Comparison of ENCODE assay signal across 10 cellular contexts in the genomic region with DNA sequence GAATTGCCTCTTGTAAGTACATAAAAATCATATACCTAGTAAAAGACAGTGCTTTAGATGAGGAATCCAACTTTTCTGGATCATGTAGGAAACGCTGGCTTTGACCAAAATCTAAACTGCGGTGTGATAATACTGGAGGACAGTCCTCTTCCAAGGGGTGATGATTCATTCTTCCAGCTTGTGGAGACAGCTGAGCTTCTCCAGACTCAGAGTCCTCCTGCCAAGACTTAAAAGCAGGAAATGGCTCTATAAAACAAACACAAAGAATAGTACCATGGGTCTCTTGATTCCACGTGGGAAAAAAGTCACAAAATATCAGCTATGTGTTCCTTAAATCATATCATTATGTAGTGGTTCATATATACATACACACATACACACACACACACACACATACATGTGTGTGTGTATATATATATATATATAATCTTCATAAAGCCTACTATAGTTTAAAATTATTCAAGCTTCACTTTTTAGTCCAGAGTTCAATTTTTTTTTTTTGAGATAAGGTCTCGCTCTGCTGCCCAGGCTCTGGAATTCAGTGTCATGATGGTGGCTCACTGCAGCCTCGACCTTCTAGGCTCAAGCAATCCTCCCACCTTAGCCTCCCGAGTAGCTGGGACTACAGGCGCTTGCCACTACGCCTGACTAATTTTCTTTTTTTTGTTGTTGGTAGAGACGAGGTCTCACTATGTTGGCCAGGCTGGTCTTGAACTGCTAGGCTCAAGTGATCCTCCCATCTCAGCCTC.
DNase-seq lines count a peak whose midpoint lies in the region; ATAC-seq, FAIRE-seq and TF ChIP-seq lines count a peak whose summit lies in the region.
"Had no signal": no experiment of that assay in that cellular context is flagged by ENCODE, and none has a peak within 500 bp of the region (broad histone marks: within the 10 kb centered on the region; RNA-seq: fewer than 3 reads in every experiment).

No MANE protein-coding gene starts in this region.

- no peak overlapping the region for H3K23ac ChIP-seq in IMR-90 (ENCODE audit: low read depth, low read length)

- in situ Hi-C loops in IMR-90 (cut with MboI; ENCODE audit: low sequenced_read_pairs) (no loop called here), mammary epithelial cell (cut with MboI; ENCODE audit: low sequenced_read_pairs in 2 of 2) (no loop called here)

- H2AK9ac ChIP-seq in IMR-90 (replicated peaks; ENCODE audit: low read depth, low read length, poor library complexity): no peak overlapping the region

- BruUV-seq in IMR-90 (replicated peaks; lab: Mats Ljungman, UMichigan) (no TSS peak), mammary epithelial cell (replicated peaks; lab: Mats Ljungman, UMichigan) (no TSS peak)

- no peak overlapping the region for H2BK15ac ChIP-seq in IMR-90 (ENCODE audit: low read depth, low read length)

- peak overlapping the region; percentile 78 for H3K14ac ChIP-seq in IMR-90 (replicated peaks; ENCODE audit: low read depth, low read length)

- H3K27me3 ChIP-seq in IMR-90 (ENCODE audit: control insufficient read depth, insufficient read depth, low read length): no peaks in the 10 kb centered on the region
- H3K27me3 ChIP-seq in mammary epithelial cell (ENCODE audit: insufficient read depth, low read length): no peaks in the 10 kb centered on the region
- H3K27me3 ChIP-seq in keratinocyte (ENCODE audit: control insufficient read depth, extremely low read depth, insufficient read depth, low read length): no peaks in the 10 kb centered on the region
- no peaks in the 10 kb centered on the region for H3K27me3 ChIP-seq in upper lobe of right lung
- no peaks in the 10 kb centered on the region for H3K27me3 ChIP-seq in esophagus squamous epithelium

- H3K27ac ChIP-seq in IMR-90 (ENCODE audit: insufficient read depth, low read length): peak overlapping the region; percentile 32; the same call in 1 of the 2 replicates
- no peak overlapping the region for H3K27ac ChIP-seq in mammary epithelial cell (ENCODE audit: insufficient read depth, low read depth, low read length)
- H3K27ac ChIP-seq in keratinocyte (ENCODE audit: control insufficient read depth, insufficient read depth, low read length): no peak overlapping the region
- no peak overlapping the region for H3K27ac ChIP-seq in upper lobe of right lung
- peak overlapping the region in 2 of 4 donors; percentile 25 to 55 for H3K27ac ChIP-seq in esophagus squamous epithelium

- no peak overlapping the region for H3K4me3 ChIP-seq in IMR-90 (ENCODE audit: insufficient read depth, low read depth, low read length)
- H3K4me3 ChIP-seq in mammary epithelial cell (replicated peaks in 1 of 3; ENCODE audit: insufficient read depth in 1 of 3, low read depth in 2 of 3, low read length in 3 of 3): no peak overlapping the region
- H3K4me3 ChIP-seq in keratinocyte (ENCODE audit: control insufficient read depth in 2 of 3, extremely low read depth in 1 of 3, insufficient read depth in 2 of 3, low read depth in 1 of 3, low read length in 3 of 3): no peak overlapping the region
- H3K4me3 ChIP-seq in upper lobe of right lung: no peak overlapping the region
- H3K4me3 ChIP-seq in esophagus squamous epithelium: no peak overlapping the region

- ATAC-seq in IMR-90 (ENCODE audit: low read depth) (peak; percentile 97), upper lobe of right lung (peak; percentile 41)
- ATAC-seq: naive thymus-derived CD8-positive, alpha-beta T cell; stimulated activated memory B cell treated with anti-CD40 and anti-IgM and Interleukin-4, amounts not matched to agents 10 μg/mL and 1 μg/mL and 100 μg/mL, for 72 hours had no signal

- POLR2A ChIA-PET in IMR-90 (lab: Charles Lee; ENCODE audit: unreplicated experiment): interaction anchor here (0.7 kb wide), 1 partner anchor 176 kb away, joined by 14 read pairs; no protein-coding TSS in a partner anchor

- H4K8ac ChIP-seq in IMR-90 (ENCODE audit: low read depth in 2 of 2, low read length in 2 of 2): no peak overlapping the region

- H4K20me1 ChIP-seq in IMR-90 (ENCODE audit: insufficient read depth, low read length) (no peaks in the 10 kb centered on the region), mammary epithelial cell (ENCODE audit: insufficient read depth, low read length) (no peaks in the 10 kb centered on the region), keratinocyte (ENCODE audit: control insufficient read depth, extremely low read depth, insufficient read depth, low read length) (no peaks in the 10 kb centered on the region)

- H3K56ac ChIP-seq in IMR-90 (ENCODE audit: extremely low read depth, insufficient read depth, low read length): no peak overlapping the region

- H3K79me2 ChIP-seq in mammary epithelial cell (ENCODE audit: insufficient read depth, low read length) (peaks cover 2% of the 10 kb centered on the region), keratinocyte (ENCODE audit: control insufficient read depth, insufficient read depth, low read length) (no peaks in the 10 kb centered on the region)

- WGBS in IMR-90 (ENCODE audit: extremely low coverage in 2 of 2, insufficient read length in 1 of 2), 2 experiments: 71% methylated on average over 1 of the region's 9 CpGs; no CpG with 5 or more reads in 1 of the 2 experiments
- WGBS in mammary epithelial cell (ENCODE audit: low coverage, missing lambda C conversion rate): 90% methylated on average over 9 of the region's 9 CpGs
- 55 to 65% methylated on average over 9 of the region's 9 CpGs for WGBS in esophagus squamous epithelium, 2 donors

- DNase-seq in IMR-90 (peak; percentile 94), mammary epithelial cell (peak; percentile 21), keratinocyte (ENCODE audit: low read depth, low spot score) (no peak), upper lobe of right lung (no peak), esophagus squamous epithelium (lab: John Stamatoyannopoulos, UW) (no peak), GM20000 (ENCODE audit: low spot score) (no peak)
- no peak for DNase-seq in stimulated activated CD4-positive, alpha-beta T cell treated with anti-CD3 and anti-CD28 coated beads, Interleukin-12 subunit alpha, Interleukin-12 subunit beta, amount 100 ng/mL, for 4 hours
- DNase-seq: activated naive CD8-positive, alpha-beta T cell treated with anti-CD3 and anti-CD28 coated beads, Interleukin-2, amount 10 ng/mL, durations not matched to agents 7 days and 5 days; naive thymus-derived CD8-positive, alpha-beta T cell had no signal

- H2BK120ac ChIP-seq in IMR-90 (ENCODE audit: low read depth, low read length): no peak overlapping the region

- TF ChIP-seq CTCF in IMR-90 (conservative IDR thresholded peaks at IDR 0.05; ENCODE audit: low read depth, low read length) (no peak), mammary epithelial cell (conservative IDR thresholded peaks at IDR 0.05 in 1 of 2, IDR thresholded peaks at IDR 0.05 in 1 of 2; ENCODE audit: extremely low read depth in 1 of 2, insufficient read depth in 1 of 2, low read depth in 1 of 2, low read length in 2 of 2) (no peak), keratinocyte (optimal IDR thresholded peaks at IDR 0.05 in 1 of 3, IDR thresholded peaks at IDR 0.05 in 1 of 3, conservative IDR thresholded peaks at IDR 0.05 in 1 of 3; ENCODE audit: extremely low read depth in 1 of 3, insufficient read depth in 2 of 3, low read length in 3 of 3) (no peak), upper lobe of right lung (IDR thresholded peaks at IDR 0.05) (no peak), esophagus squamous epithelium (IDR thresholded peaks at IDR 0.05) (no peak), GM20000 (IDR thresholded peaks at IDR 0.05; ENCODE audit: extremely low read depth, missing control alignments) (no peak)

- no peak overlapping the region for H3K18ac ChIP-seq in IMR-90 (ENCODE audit: low read depth, low read length)

- H3K4me2 ChIP-seq in IMR-90 (ENCODE audit: low read depth, low read length): peak overlapping the region; percentile 55; the same call in 1 of the 2 replicates
- H3K4me2 ChIP-seq in mammary epithelial cell (ENCODE audit: insufficient read depth, low read depth, low read length): no peak overlapping the region
- no peak overlapping the region for H3K4me2 ChIP-seq in keratinocyte (ENCODE audit: control insufficient read depth, extremely low read depth, insufficient read depth, low read depth, low read length)

- H3K79me1 ChIP-seq in IMR-90 (ENCODE audit: low read depth in 1 of 2, low read length in 2 of 2): peaks cover 19 to 25% of the 10 kb centered on the region in 2 experiments; a peak in 3 of 4 replicates

- no peak overlapping the region for H2AFZ ChIP-seq in IMR-90 (replicated peaks; ENCODE audit: low read length, poor library complexity)
- H2AFZ ChIP-seq in mammary epithelial cell (ENCODE audit: low read depth, low read length): no peak overlapping the region
- H2AFZ ChIP-seq in keratinocyte (ENCODE audit: control insufficient read depth, low read length): no peak overlapping the region

- H3K4ac ChIP-seq in IMR-90 (ENCODE audit: low read depth, low read length): no peak overlapping the region; the same call in 1 of the 2 replicates

- TF ChIP-seq POLR2A in IMR-90 (IDR thresholded peaks at IDR 0.05; ENCODE audit: low read depth, low read length) (no peak), esophagus squamous epithelium (IDR thresholded peaks at IDR 0.05) (no peak)

- dilution Hi-C loops in IMR-90 (cut with HindIII; ENCODE audit: low sequenced_read_pairs, unreplicated experiment): no loop called here
- dilution Hi-C loops in mammary epithelial cell (cut with HindIII; ENCODE audit: low sequenced_read_pairs): loop anchor here (5.0 kb wide), 1 partner anchor 68 kb away; no protein-coding TSS in a partner anchor
- dilution Hi-C loops in keratinocyte (cut with MboI; ENCODE audit: extremely low pct_ligation_motif_present, low sequenced_read_pairs): no loop called here

- no peak overlapping the region for H4K91ac ChIP-seq in IMR-90 (ENCODE audit: insufficient read depth, low read depth, low read length)

- intact Hi-C loops in IMR-90 (cut with micrococcal nuclease) (no loop called here), mammary epithelial cell (cut with micrococcal nuclease) (no loop called here), upper lobe of right lung (cut with DNase I) (no loop called here), esophagus squamous epithelium (cut with DNase I) (no loop called here)

- no peak overlapping the region for H2BK5ac ChIP-seq in IMR-90 (ENCODE audit: low read depth, low read length, poor library complexity, severe bottlenecking)

- FAIRE-seq in keratinocyte (lab: Jason Lieb, UNC): peak; percentile 75

- peaks cover 2% of the 10 kb centered on the region for H3K4me1 ChIP-seq in IMR-90 (ENCODE audit: control insufficient read depth, insufficient read depth, low read length)
- no peaks in the 10 kb centered on the region for H3K4me1 ChIP-seq in mammary epithelial cell (ENCODE audit: insufficient read depth, low read length)
- H3K4me1 ChIP-seq in keratinocyte (ENCODE audit: control insufficient read depth, extremely low read depth, insufficient read depth, low read length): peaks cover 4% of the 10 kb centered on the region
- H3K4me1 ChIP-seq in upper lobe of right lung: no peaks in the 10 kb centered on the region
- H3K4me1 ChIP-seq in esophagus squamous epithelium: peaks cover 0 to 13% (median 6%) of the 10 kb centered on the region in 3 donors

- H3K9me1 ChIP-seq in IMR-90 (ENCODE audit: insufficient read depth, low read length) (no peaks in the 10 kb centered on the region), keratinocyte (ENCODE audit: control insufficient read depth, extremely low read depth, insufficient read depth, low read length) (no peaks in the 10 kb centered on the region)

- H2BK20ac ChIP-seq in IMR-90 (ENCODE audit: low read depth, low read length): peak overlapping the region; percentile 16; the same call in 1 of the 2 replicates

- TF ChIP-seq RAD21 in IMR-90 (IDR thresholded peaks at IDR 0.05; ENCODE audit: low read length): no peak

- no peak overlapping the region for H3K9ac ChIP-seq in IMR-90 (ENCODE audit: low read depth, low read length)
- H3K9ac ChIP-seq in mammary epithelial cell (ENCODE audit: insufficient read depth, low read length): no peak overlapping the region
- H3K9ac ChIP-seq in keratinocyte (ENCODE audit: control insufficient read depth, extremely low read depth, insufficient read depth, low read length): no peak overlapping the region

- H2AK5ac ChIP-seq in IMR-90 (ENCODE audit: low read depth, low read length): no peak overlapping the region

- peaks cover 23% of the 10 kb centered on the region for H3K36me3 ChIP-seq in IMR-90 (ENCODE audit: control insufficient read depth, insufficient read depth, low read length)
- H3K36me3 ChIP-seq in mammary epithelial cell (ENCODE audit: insufficient read depth, low read length): peaks cover 19% of the 10 kb centered on the region
- peaks cover 2 to 10% of the 10 kb centered on the region in 2 experiments for H3K36me3 ChIP-seq in keratinocyte (ENCODE audit: control insufficient read depth in 2 of 2, extremely low read depth in 1 of 2, insufficient read depth in 2 of 2, low read length in 2 of 2)
- peaks cover 61% of the 10 kb centered on the region for H3K36me3 ChIP-seq in upper lobe of right lung
- H3K36me3 ChIP-seq in esophagus squamous epithelium: peaks cover 0 to 83% (median 5%) of the 10 kb centered on the region in 3 donors

- H3K9me3 ChIP-seq in IMR-90 (ENCODE audit: control insufficient read depth, insufficient read depth, low read length) (no peaks in the 10 kb centered on the region), mammary epithelial cell (replicated peaks; ENCODE audit: insufficient read depth, low read length) (no peaks in the 10 kb centered on the region), keratinocyte (ENCODE audit: control insufficient read depth, low read depth, low read length) (no peaks in the 10 kb centered on the region), upper lobe of right lung (no peaks in the 10 kb centered on the region), esophagus squamous epithelium (no peaks in the 10 kb centered on the region)

- CTCF ChIA-PET in IMR-90 (lab: Yijun Ruan, JAX) (interaction anchor here (0.5 to 1.4 kb wide), 7 partner anchors 8 to 1777 kb away, joined by 3 to 5 read pairs (median 3); no protein-coding TSS in a partner anchor), mammary epithelial cell (lab: Charles Lee; ENCODE audit: low non-redundant PET) (no interaction called here)

- H4K5ac ChIP-seq in IMR-90 (ENCODE audit: low read depth, low read length): no peak overlapping the region

Comparison
In these comparisons a context has a peak if more than half of its experiments do, and no peak if none do; other contexts are left out.
1. DNase-seq: peak in IMR-90 (single experiment) and mammary epithelial cell (single experiment); none in keratinocyte (single experiment), upper lobe of right lung (single experiment), esophagus squamous epithelium (single experiment), stimulated activated CD4-positive, alpha-beta T cell treated with anti-CD3 and anti-CD28 coated beads, Interleukin-12 subunit alpha, Interleukin-12 subunit beta, amount 100 ng/mL, for 4 hours (single experiment) and GM20000 (single experiment).